ENCODE assay signal across 8 cellular contexts in the genomic region with DNA sequence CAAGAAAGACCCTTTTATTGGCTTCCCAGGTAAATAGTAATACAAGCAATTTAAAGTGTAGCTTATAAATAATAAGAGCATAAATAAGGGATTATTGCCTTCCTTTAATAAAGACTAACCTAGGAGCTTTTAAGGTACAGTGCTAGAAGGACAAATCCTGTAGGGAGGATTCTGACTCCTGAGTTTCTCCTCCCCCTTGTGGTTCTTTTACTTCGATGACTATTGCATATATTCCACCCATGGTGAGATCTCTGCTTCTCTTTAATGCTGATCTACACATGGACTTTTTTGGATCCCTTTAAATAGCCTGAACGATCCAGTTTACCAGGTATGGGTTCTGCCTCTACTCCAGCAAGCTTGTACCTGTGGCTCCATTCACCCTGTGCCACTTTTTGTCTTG. TPM values are rescaled to one million over a fixed set of nuclear protein-coding genes. Genes with fewer than 3 reads are reported as not detected.
DNase-seq lines count a peak whose midpoint lies in the region; ATAC-seq and TF ChIP-seq lines count a peak whose summit lies in the region.

No MANE protein-coding gene starts in this region.

- no peak overlapping the region for H3K27ac ChIP-seq in GM23248
- H3K27ac ChIP-seq in foreskin keratinocyte = no peak overlapping the region

- no peaks in the 10 kb centered on the region for H3K36me3 ChIP-seq in GM23248 (ENCODE audit: low read depth)

- H3K4me3 ChIP-seq in GM23248 = no peak overlapping the region

- no peaks in the 10 kb centered on the region for H4K20me1 ChIP-seq in GM23248 (ENCODE audit: insufficient read depth)

- no peaks in the 10 kb centered on the region for H3K79me2 ChIP-seq in GM23248 (ENCODE audit: insufficient read depth)

- TF ChIP-seq CTCF in foreskin keratinocyte (conservative IDR thresholded peaks at IDR 0.05) = peak; percentile 61

- no peak overlapping the region for H2AFZ ChIP-seq in GM23248

- H3K4me2 ChIP-seq in GM23248 (ENCODE audit: unreplicated experiment) = no peak overlapping the region

- DNase-seq in AML-193 (lab: John Stamatoyannopoulos, UW) (peak; percentile 55 to 56), GM23248 (peak; percentile 54), SK-N-DZ (ENCODE audit: low spot score) (peak; percentile 27), foreskin keratinocyte (peak in 1 of 2 donors; percentile 38), hippocampal formation (lab: John Stamatoyannopoulos, UW) (no peak), NCI-H187 treated with DMSO at 0.1 percent for 48 hours (lab: John Stamatoyannopoulos, UW) (no peak)
- no peak for DNase-seq in NK-92 treated with Interleukin-12 subunit alpha and Interleukin-12 subunit beta, amount 100 ng/mL, for 24 hours (lab: John Stamatoyannopoulos, UW)

- WGBS in GM23248 (ENCODE audit: low coverage in 1 of 2, low lambda C conversion rate in 2 of 2, missing lambda C conversion rate in 2 of 2), 2 experiments = 28 to 42% methylated on average over 2 of the region's 2 CpGs

- H3F3A ChIP-seq in GM23248 (ENCODE audit: insufficient read depth) = no peaks in the 10 kb centered on the region

- H3K4me1 ChIP-seq in GM23248 (ENCODE audit: insufficient read depth) = 0 out of 2 replicates have a peak, but pooled peaks cover 8% of the 10 kb centered on the region
- H3K4me1 ChIP-seq in foreskin keratinocyte = peaks cover 4% of the 10 kb centered on the region

- peak; percentile 41 for ATAC-seq in foreskin keratinocyte
- ATAC-seq in HG03469 (IDR thresholded peaks at IDR 0.05; ENCODE audit: unreplicated experiment) = no peak

- no peaks in the 10 kb centered on the region for H3K9me3 ChIP-seq in GM23248 (ENCODE audit: low read depth)

- H3K27me3 ChIP-seq in GM23248 (replicated peaks; ENCODE audit: insufficient read depth) (no peaks in the 10 kb centered on the region), foreskin keratinocyte (no peaks in the 10 kb centered on the region)

- H3K9ac ChIP-seq in GM23248 = no peak overlapping the region

- in situ Hi-C loops in GM23248 (cut with MboI) = no loop called here

- no peaks in the 10 kb centered on the region for H3K9me2 ChIP-seq in GM23248 (ENCODE audit: insufficient read depth)

RNA-seq across cellular contexts. Expression of a gene that starts 2.5 kb away (rescaled TPM):
- total RNA-seq in GM23248 (2014; rRNA removed; shearing (Covaris generic)) = 8.0 and 13.1 TPM in 2 replicates
- 5.8 and 7.0 TPM in 2 replicates for polyA plus RNA-seq in GM23248 (2016; fragmentation: Nextera tagmentation; extraction: Ambion mirVana)
- 15.0 and 18.5 TPM in 2 replicates for polyA plus RNA-seq in SK-N-DZ (2014; cell fraction: cytosol; rRNA removed)
- polyA plus RNA-seq in SK-N-DZ (2014; cell fraction: nucleus; rRNA removed) = 31.0 and 36.3 TPM in 2 replicates
- 19.9 and 21.0 TPM in 2 replicates for total RNA-seq in foreskin keratinocyte
- 4.7 and 6.4 TPM in 2 replicates for polyA plus RNA-seq in foreskin keratinocyte

Comparison
In these comparisons a context has a peak if more than half of its experiments do, and no peak if none do; other contexts are left out.
1. DNase-seq: peak in AML-193 (2 of 2), GM23248 (single experiment) and SK-N-DZ (single experiment); none in NK-92 treated with Interleukin-12 subunit alpha and Interleukin-12 subunit beta, amount 100 ng/mL, for 24 hours (single experiment), hippocampal formation (0 of 2) and NCI-H187 treated with DMSO at 0.1 percent for 48 hours (single experiment).